1 cellular context compared by ENCODE assay signal in genomic region chr16:4802659-4803287, GRCh38.
TF ChIP-seq lines count a peak whose summit lies in the region.

No MANE protein-coding gene starts in this region.

TF ChIP-seq in HepG2, 621 proteins besides CTCF, POLR2A, EP300 and RAD21 (continued from another document and continues in another):
- TF ChIP-seq ZNF503 (CRISPR knock-in tag; IDR thresholded peaks at IDR 0.05) (no peak), POLR2AphosphoS5 (IDR thresholded peaks at IDR 0.05; ENCODE audit: low read depth, low read length) (peak; percentile 15; the same call in 1 of the 2 replicates), ZBTB8A (CRISPR knock-in tag; IDR thresholded peaks at IDR 0.05; ENCODE audit: borderline replicate concordance, low read depth) (peak; percentile 79; the same call in 1 of the 2 replicates), POLR2G (IDR thresholded peaks at IDR 0.05; ENCODE audit: low read depth, low read length) (peak; percentile 73), YY1 (IDR thresholded peaks at IDR 0.05; ENCODE audit: insufficient read depth, insufficient replicate concordance, low read depth, low read length) (peak; percentile 8), MXD3 (CRISPR knock-in tag; IDR thresholded peaks at IDR 0.05) (peak; percentile 35; the same call in 1 of the 2 replicates), IKZF5 (CRISPR knock-in tag; IDR thresholded peaks at IDR 0.05) (0 out of 2 replicates have a peak, but pooled peaks have one; percentile 42), SP1 (IDR thresholded peaks at IDR 0.05) (no peak), SP1 (CRISPR knock-in tag; IDR thresholded peaks at IDR 0.05) (peak; percentile 30; the same call in 1 of the 2 replicates), ZNF792 (CRISPR knock-in tag; IDR thresholded peaks at IDR 0.05) (0 out of 2 replicates have a peak, but pooled peaks have one; percentile 25), RXRA (CRISPR knock-in tag; IDR thresholded peaks at IDR 0.05) (0 out of 2 replicates have a peak, but pooled peaks have one; percentile 34), HINFP (CRISPR knock-in tag; IDR thresholded peaks at IDR 0.05; ENCODE audit: low read depth) (peak; percentile 89; the same call in 1 of the 2 replicates), SP2 (CRISPR knock-in tag; IDR thresholded peaks at IDR 0.05) (peak; percentile 94), ZNF563 (CRISPR knock-in tag; IDR thresholded peaks at IDR 0.05) (no peak), MYC (CRISPR knock-in tag; IDR thresholded peaks at IDR 0.05; ENCODE audit: borderline replicate concordance) (peak; percentile 6; the same call in 1 of the 2 replicates), ZSCAN31 (CRISPR knock-in tag; IDR thresholded peaks at IDR 0.05; ENCODE audit: low read depth) (peak; percentile 5; the same call in 1 of the 2 replicates), ZNF687 (CRISPR knock-in tag; IDR thresholded peaks at IDR 0.05) (0 out of 2 replicates have a peak, but pooled peaks have one; percentile 31), SP4 (CRISPR knock-in tag; IDR thresholded peaks at IDR 0.05) (peak; percentile 85), PBX2 (CRISPR knock-in tag; IDR thresholded peaks at IDR 0.05) (peak; percentile 87), ZBTB2 (CRISPR knock-in tag; IDR thresholded peaks at IDR 0.05; ENCODE audit: low read depth) (peak; percentile 68), HMGXB3 (CRISPR knock-in tag; IDR thresholded peaks at IDR 0.05; ENCODE audit: borderline replicate concordance) (peak; percentile 22; the same call in 1 of the 2 replicates), PPARG (CRISPR knock-in tag; conservative IDR thresholded peaks at IDR 0.05) (0 out of 2 replicates have a peak, but pooled peaks have one; percentile 31), ZBTB7B (CRISPR knock-in tag; IDR thresholded peaks at IDR 0.05) (0 out of 2 replicates have a peak, but pooled peaks have one; percentile 28), ELF1 (CRISPR knock-in tag; IDR thresholded peaks at IDR 0.05) (peak; percentile 42), ELF3 (CRISPR knock-in tag; IDR thresholded peaks at IDR 0.05) (0 out of 2 replicates have a peak, but pooled peaks have one; percentile 35), SPEN (CRISPR knock-in tag; IDR thresholded peaks at IDR 0.05; ENCODE audit: low read depth) (0 out of 2 replicates have a peak, but pooled peaks have one; percentile 2), DRAP1 (CRISPR knock-in tag; IDR thresholded peaks at IDR 0.05) (peak; percentile 42; the same call in 1 of the 2 replicates), ZBED4 (CRISPR knock-in tag; IDR thresholded peaks at IDR 0.05; ENCODE audit: borderline replicate concordance) (peak; percentile 60; the same call in 1 of the 2 replicates), RBM39 (IDR thresholded peaks at IDR 0.05; ENCODE audit: low read depth, low read length, poor library complexity, severe bottlenecking) (peak; percentile 67), ZNF251 (CRISPR knock-in tag; IDR thresholded peaks at IDR 0.05) (no peak), TAF1 (CRISPR knock-in tag; IDR thresholded peaks at IDR 0.05) (peak; percentile 46; the same call in 1 of the 2 replicates), TFDP1 (CRISPR knock-in tag; IDR thresholded peaks at IDR 0.05; ENCODE audit: borderline replicate concordance) (peak; percentile 22; the same call in 1 of the 2 replicates)
